ENCODE assay signal across 22 cellular contexts in the genomic region with DNA sequence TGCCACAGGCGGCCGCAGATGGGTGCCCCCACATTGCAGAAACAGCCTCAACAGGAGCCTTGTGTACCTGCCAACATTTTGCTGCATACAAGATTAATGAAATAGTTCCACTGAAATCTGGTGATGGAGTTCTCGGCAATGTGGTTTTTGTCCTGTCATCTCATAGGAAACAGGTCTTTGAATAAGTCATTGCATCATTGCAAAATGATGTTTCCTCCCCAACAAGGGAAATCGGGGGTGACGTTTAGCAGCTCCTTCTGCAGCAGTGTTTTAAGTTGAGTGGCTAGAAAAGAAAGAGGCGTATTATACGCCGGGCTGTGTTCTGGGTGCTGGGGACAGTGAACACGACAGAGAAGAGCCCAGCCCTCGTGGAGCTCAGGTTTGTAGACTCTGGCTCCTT.
DNase-seq lines count a peak whose midpoint lies in the region; ATAC-seq and TF ChIP-seq lines count a peak whose summit lies in the region.
"Had no signal": no experiment of that assay in that cellular context is flagged by ENCODE, and none has a peak within 500 bp of the region (broad histone marks: within the 10 kb centered on the region; RNA-seq: fewer than 3 reads in every experiment).

No MANE protein-coding gene starts in this region.

- no peak overlapping the region for H3K4me3 Mint-ChIP-seq in T-helper 17 cell
- H3K4me3 Mint-ChIP-seq in nephron progenitor cell = no peak overlapping the region
- H3K4me3 Mint-ChIP-seq: naive B cell; stimulated activated naive CD8-positive, alpha-beta T cell treated with anti-CD3 and anti-CD28 coated beads, Interleukin-15, Interleukin-2, amounts not matched to agents 100 ng/mL and 50 ng/mL, for 24 hours; T-helper 2 cell treated with Interferon-gamma antibody and Interleukin-4, amounts not matched to agents 5 μg/mL and 100 μg/mL, for 36 hours had no signal

- H3K27ac ChIP-seq in cardiac muscle cell (peak overlapping the region; percentile 23), gastroesophageal sphincter (peak overlapping the region in 3 of 4 donors; percentile 3 to 32 (median 30)), stomach smooth muscle (ENCODE audit: low read length) (peak overlapping the region; percentile 84)
- H3K27ac ChIP-seq: HL-60, uterus had no signal

- H3K27ac Mint-ChIP-seq in T-helper 17 cell (peak overlapping the region; percentile 90), nephron progenitor cell (no peak overlapping the region)
- H3K27ac Mint-ChIP-seq: stimulated activated naive CD8-positive, alpha-beta T cell treated with anti-CD3 and anti-CD28 coated beads, Interleukin-15, Interleukin-2, amounts not matched to agents 100 ng/mL and 50 ng/mL, for 24 hours; T-helper 2 cell treated with Interferon-gamma antibody and Interleukin-4, amounts not matched to agents 5 μg/mL and 100 μg/mL, for 36 hours had no signal

- peak overlapping the region; percentile 50 to 60 for H3K9ac ChIP-seq in stomach smooth muscle (ENCODE audit: low read length in 2 of 2)

- H3K36me3 Mint-ChIP-seq in T-helper 17 cell (ENCODE audit: low read depth) = peaks cover 3% of the 10 kb centered on the region
- H3K36me3 Mint-ChIP-seq in nephron progenitor cell (ENCODE audit: low read depth) = no peaks in the 10 kb centered on the region

- H3K4me3 ChIP-seq in cardiac muscle cell = no peak overlapping the region
- no peak overlapping the region for H3K4me3 ChIP-seq in gastroesophageal sphincter
- peak overlapping the region; percentile 14 to 57 for H3K4me3 ChIP-seq in stomach smooth muscle (ENCODE audit: low read length in 2 of 2)
- H3K4me3 ChIP-seq: lung, prostate gland, uterus had no signal

- DNase-seq in cardiac muscle cell (ENCODE audit: low read depth in 1 of 2, low spot score in 1 of 2) = peak in 1 of 2 donors; percentile 93
- DNase-seq in cardiac septum (ENCODE audit: low spot score) = no peak
- no peak for DNase-seq in T-helper 17 cell
- DNase-seq in HPDE6-E6E7 (ENCODE audit: extremely low spot score) = no peak
- no peak for DNase-seq in hepatic stellate cell (ENCODE audit: low spot score)
- DNase-seq in nephron progenitor cell = no peak
- DNase-seq: activated CD4-positive, alpha-beta T cell treated with anti-CD3 and anti-CD28 coated beads for 1 hour; activated CD8-positive, alpha-beta memory T cell treated with anti-CD3 and anti-CD28 coated beads, Interleukin-2, amount 50 U/mL, for 4 hours; COR-L47; effector CD8-positive, alpha-beta T cell; naive B cell; NCI-H2227 treated with DMSO at 0.1 percent for 48 hours; SHP77; stimulated activated CD4-positive, alpha-beta T cell treated with anti-CD3 and anti-CD28 coated beads, Interleukin-12 subunit alpha, Interleukin-12 subunit beta, amount 100 ng/mL, for 4 hours had no signal

- H3K4me1 Mint-ChIP-seq in T-helper 17 cell (peaks cover 21% of the 10 kb centered on the region), nephron progenitor cell (peaks cover 52% of the 10 kb centered on the region)

- TF ChIP-seq EP300 in gastroesophageal sphincter (IDR thresholded peaks at IDR 0.05) = no peak

- H3K9me3 ChIP-seq in cardiac muscle cell (ENCODE audit: low read depth) = no peaks in the 10 kb centered on the region
- H3K9me3 ChIP-seq in T-helper 17 cell (ENCODE audit: control insufficient read depth, low read length, poor library complexity, severe bottlenecking) = no peaks in the 10 kb centered on the region
- H3K9me3 ChIP-seq in gastroesophageal sphincter = no peaks in the 10 kb centered on the region
- no peaks in the 10 kb centered on the region for H3K9me3 ChIP-seq in stomach smooth muscle (ENCODE audit: control insufficient read depth in 2 of 2, low read length in 2 of 2)
- H3K9me3 ChIP-seq: prostate gland, uterus had no signal

- H3K36me3 ChIP-seq in cardiac muscle cell = no peaks in the 10 kb centered on the region
- H3K36me3 ChIP-seq in gastroesophageal sphincter = no peaks in the 10 kb centered on the region
- peaks cover 0 to 2% of the 10 kb centered on the region in 2 donors for H3K36me3 ChIP-seq in stomach smooth muscle (ENCODE audit: control insufficient read depth in 2 of 2, insufficient read depth in 2 of 2, low read length in 2 of 2)
- H3K36me3 ChIP-seq: prostate gland, uterus had no signal

- H3K27me3 Mint-ChIP-seq in T-helper 17 cell = no peaks in the 10 kb centered on the region
- peaks cover 20% of the 10 kb centered on the region for H3K27me3 Mint-ChIP-seq in nephron progenitor cell (ENCODE audit: low read depth, poor library complexity)
- H3K27me3 Mint-ChIP-seq: naive B cell; stimulated activated naive CD8-positive, alpha-beta T cell treated with anti-CD3 and anti-CD28 coated beads, Interleukin-15, Interleukin-2, amounts not matched to agents 100 ng/mL and 50 ng/mL, for 24 hours had no signal

- 61 to 65% methylated on average over 6 to 8 of the region's 10 CpGs for WGBS in gastroesophageal sphincter (ENCODE audit: low coverage in 1 of 2), 2 donors

- ATAC-seq in T-helper 17 cell (no peak), gastroesophageal sphincter (no peak)

- intact Hi-C loops in cardiac septum (cut with DNase I) = no loop called here

- TF ChIP-seq CTCF in cardiac muscle cell (IDR thresholded peaks at IDR 0.05; ENCODE audit: low read depth, low read length) (no peak), gastroesophageal sphincter (IDR thresholded peaks at IDR 0.05) (no peak), nephron progenitor cell (IDR thresholded peaks at IDR 0.05) (no peak)

- no peak for TF ChIP-seq POLR2A in gastroesophageal sphincter (IDR thresholded peaks at IDR 0.05)

- H3K4me1 ChIP-seq in cardiac muscle cell (ENCODE audit: low read depth) (peaks cover 41% of the 10 kb centered on the region), gastroesophageal sphincter (peaks cover 0 to 44% (median 8%) of the 10 kb centered on the region in 3 donors), stomach smooth muscle (ENCODE audit: control insufficient read depth, insufficient read depth, low read length) (peaks cover 47% of the 10 kb centered on the region)
- H3K4me1 ChIP-seq: uterus had no signal

- no peaks in the 10 kb centered on the region for H3K9me3 Mint-ChIP-seq in nephron progenitor cell
- H3K9me3 Mint-ChIP-seq: naive B cell; stimulated activated naive CD8-positive, alpha-beta T cell treated with anti-CD3 and anti-CD28 coated beads, Interleukin-15, Interleukin-2, amounts not matched to agents 100 ng/mL and 50 ng/mL, for 24 hours; T-helper 2 cell treated with Interferon-gamma antibody and Interleukin-4, amounts not matched to agents 5 μg/mL and 100 μg/mL, for 36 hours had no signal

- no peaks in the 10 kb centered on the region for H3K27me3 ChIP-seq in cardiac muscle cell
- no peaks in the 10 kb centered on the region for H3K27me3 ChIP-seq in gastroesophageal sphincter
- H3K27me3 ChIP-seq in stomach smooth muscle (ENCODE audit: control insufficient read depth in 1 of 2, insufficient read depth in 2 of 2, low read length in 2 of 2) = no peaks in the 10 kb centered on the region
- H3K27me3 ChIP-seq: uterus had no signal

Comparison
In these comparisons a context has a peak if more than half of its experiments do, and no peak if none do; other contexts are left out.
1. H3K27ac ChIP-seq: peak in every context shown above with its lines; median percentile 84 in stomach smooth muscle; 30 in gastroesophageal sphincter; 23 in cardiac muscle cell.
2. H3K4me3 ChIP-seq: peak in stomach smooth muscle (2 of 2); none in cardiac muscle cell (single experiment) and gastroesophageal sphincter (0 of 2).